Comparison of ENCODE assay signal across 8 cellular contexts in the genomic region with DNA sequence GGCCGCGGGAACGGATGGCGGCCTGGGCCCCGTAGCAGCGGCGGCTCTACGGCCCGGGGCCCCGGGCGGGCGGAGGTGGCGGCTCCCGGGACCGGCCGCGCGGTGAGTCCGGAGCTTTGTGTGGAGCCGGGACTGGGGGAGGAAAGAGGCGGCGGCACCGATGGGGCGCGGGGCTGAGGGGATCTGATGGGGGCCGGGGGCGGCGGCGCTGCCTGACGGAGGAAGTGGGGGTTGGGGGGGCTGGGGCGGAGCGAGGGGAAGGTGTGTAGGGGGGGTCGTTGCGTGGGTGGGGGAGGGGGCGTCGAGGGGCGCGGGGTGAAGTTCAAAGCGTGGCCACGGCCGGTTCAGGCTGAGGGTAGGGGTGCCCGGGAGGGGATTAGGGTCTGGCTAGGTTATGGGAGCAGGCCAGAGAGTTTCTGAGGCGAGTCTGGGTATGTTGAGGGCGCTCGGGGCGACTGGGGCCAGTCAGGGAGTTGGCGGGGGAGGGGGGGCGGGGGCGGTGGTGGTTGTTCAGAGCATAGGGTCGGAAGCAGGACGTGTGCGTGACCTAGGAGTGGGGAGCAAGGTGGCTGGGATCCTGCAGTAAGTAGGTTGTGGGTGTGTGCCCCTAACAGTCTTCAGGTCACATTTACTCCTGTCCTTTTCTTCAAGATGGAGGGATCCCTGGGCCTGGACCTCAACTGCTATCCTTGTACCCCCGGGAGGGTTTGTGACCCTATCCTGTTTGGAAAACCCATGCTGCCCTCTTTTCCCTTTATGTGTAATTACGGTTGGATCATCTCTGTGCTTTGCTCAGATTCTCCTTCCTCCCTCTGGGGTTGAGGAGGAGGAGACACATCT. TPM values are rescaled to one million over a fixed set of nuclear protein-coding genes. Genes with fewer than 3 reads are reported as not detected.
DNase-seq lines count a peak whose midpoint lies in the region; ATAC-seq and TF ChIP-seq lines count a peak whose summit lies in the region.

No MANE protein-coding gene starts in this region.

- ATAC-seq in GM21381 (IDR thresholded peaks at IDR 0.05; ENCODE audit: unreplicated experiment) (peak; percentile 20), right lobe of liver (peak; percentile 71 to 83 (median 75)), GM21360 (IDR thresholded peaks at IDR 0.05; ENCODE audit: unreplicated experiment) (no peak)

- peaks cover 60 to 88% (median 73%) of the 10 kb centered on the region in 10 experiments for H3K4me1 ChIP-seq in BLaER1 treated with 17β-estradiol and CSF1 and Interleukin-3, amounts not matched to agents 10 nM and 100 nM
- peaks cover 39 to 43% of the 10 kb centered on the region in 2 donors for H3K4me1 ChIP-seq in duodenal mucosa (ENCODE audit: control insufficient read depth in 1 of 2, insufficient read depth in 2 of 2, low read length in 2 of 2)
- H3K4me1 ChIP-seq in right lobe of liver, result peaks cover 0 to 48% (median 11%) of the 10 kb centered on the region in 4 donors

- peak; percentile 72 for TF ChIP-seq POLR2A in right lobe of liver (IDR thresholded peaks at IDR 0.05)

- WGBS in right lobe of liver (ENCODE audit: insufficient coverage, low coverage, low lambda C conversion rate, missing lambda C conversion rate), result 1% methylated on average over 33 of the region's 54 CpGs

- TF ChIP-seq CTCF in right lobe of liver (IDR thresholded peaks at IDR 0.05), result peak in 2 of 4 donors; percentile 9 to 17

- H3K9me3 ChIP-seq in BLaER1 treated with 17β-estradiol and CSF1 and Interleukin-3, amounts not matched to agents 10 nM and 100 nM (replicated peaks in 1 of 11), result no peaks in the 10 kb centered on the region
- H3K9me3 ChIP-seq in duodenal mucosa (ENCODE audit: control insufficient read depth in 1 of 2, low read length in 2 of 2), result no peaks in the 10 kb centered on the region
- H3K9me3 ChIP-seq in right lobe of liver, result peaks cover 0 to 2% (median 0%) of the 10 kb centered on the region in 4 donors

- H3K36me3 ChIP-seq in BLaER1 treated with 17β-estradiol and CSF1 and Interleukin-3, amounts not matched to agents 10 nM and 100 nM, result peaks cover 0 to 30% (median 11%) of the 10 kb centered on the region in 11 experiments; a peak in 15 of 22 replicates
- H3K36me3 ChIP-seq in duodenal mucosa (ENCODE audit: control insufficient read depth in 1 of 2, insufficient read depth in 2 of 2, low read length in 2 of 2) (peaks cover 4 to 9% of the 10 kb centered on the region in 2 donors), right lobe of liver (no peaks in the 10 kb centered on the region)

- peaks cover 30 to 54% (median 43%) of the 10 kb centered on the region in 11 experiments; a peak in 19 of 22 replicates for H4K20me1 ChIP-seq in BLaER1 treated with 17β-estradiol and CSF1 and Interleukin-3, amounts not matched to agents 10 nM and 100 nM

- H3K4me3 ChIP-seq in BLaER1 treated with 17β-estradiol and CSF1 and Interleukin-3, amounts not matched to agents 10 nM and 100 nM, result peak overlapping the region; percentile 60 to 76 (median 65)
- H3K4me3 ChIP-seq in duodenal mucosa (ENCODE audit: low read depth in 1 of 2, low read length in 2 of 2) (peak overlapping the region; percentile 78 to 79), right lobe of liver (peak overlapping the region; percentile 42 to 65 (median 57))

- DNase-seq in NCI-H2171 treated with DMSO at 0.1 percent for 48 hours (lab: John Stamatoyannopoulos, UW), result peak; percentile 76
- peak; percentile 18 for DNase-seq in activated CD4-positive, alpha-beta T cell treated with anti-CD3 and anti-CD28 coated beads, Interleukin-2, amount 50 U/mL, for 1 hour
- peak; percentile 29 to 58 (median 55) for DNase-seq in right lobe of liver
- peak; percentile 7 to 18 (median 12) for DNase-seq in stimulated activated CD4-positive, alpha-beta T cell treated with anti-CD3 and anti-CD28 coated beads, TNF-alpha, amount 100 ng/mL, for 48 hours (ENCODE audit: low read depth in 3 of 3)

- peak overlapping the region; percentile 84 to 100 (median 94) for H3K4me2 ChIP-seq in BLaER1 treated with 17β-estradiol and CSF1 and Interleukin-3, amounts not matched to agents 10 nM and 100 nM

- peak overlapping the region; percentile 72 to 85 (median 80) for H3K9ac ChIP-seq in BLaER1 treated with 17β-estradiol and CSF1 and Interleukin-3, amounts not matched to agents 10 nM and 100 nM
- peak overlapping the region; percentile 13 to 49 for H3K9ac ChIP-seq in duodenal mucosa (ENCODE audit: low read depth in 1 of 2, low read length in 2 of 2)

- H3K27me3 ChIP-seq in BLaER1 treated with 17β-estradiol and CSF1 and Interleukin-3, amounts not matched to agents 10 nM and 100 nM, result no peaks in the 10 kb centered on the region
- no peaks in the 10 kb centered on the region for H3K27me3 ChIP-seq in duodenal mucosa (ENCODE audit: control insufficient read depth in 1 of 2, insufficient read depth in 2 of 2, low read length in 2 of 2)
- no peaks in the 10 kb centered on the region for H3K27me3 ChIP-seq in right lobe of liver

- peak overlapping the region; percentile 41 to 87 (median 80); a peak in 21 of 22 replicates for H3K27ac ChIP-seq in BLaER1 treated with 17β-estradiol and CSF1 and Interleukin-3, amounts not matched to agents 10 nM and 100 nM
- no peak overlapping the region for H3K27ac ChIP-seq in duodenal mucosa (ENCODE audit: low read depth, low read length)
- H3K27ac ChIP-seq in right lobe of liver, result peak overlapping the region; percentile 68 to 80 (median 70)

- intact Hi-C loops in right lobe of liver (cut with DNase I), result no loop called here

RNA-seq across cellular contexts. Expression of gene ZNF609, which starts 0.6 kb away (rescaled TPM):
- total RNA-seq in right lobe of liver, result 10 to 100 TPM; 10.7 to 16.1 (median 13.5) TPM

Comparison
In these comparisons a context has a peak if more than half of its experiments do, and no peak if none do; other contexts are left out.
1. DNase-seq: peak in every context shown above with its lines; median percentile 76 in NCI-H2171 treated with DMSO at 0.1 percent for 48 hours; 55 in right lobe of liver; 18 in activated CD4-positive, alpha-beta T cell treated with anti-CD3 and anti-CD28 coated beads, Interleukin-2, amount 50 U/mL, for 1 hour; 12 in stimulated activated CD4-positive, alpha-beta T cell treated with anti-CD3 and anti-CD28 coated beads, TNF-alpha, amount 100 ng/mL, for 48 hours.